Comparison of ENCODE assay signal across 3 cellular contexts in genomic region chr2:202610367-202610766, GRCh38.
TF ChIP-seq lines count a peak whose summit lies in the region.

No MANE protein-coding gene starts in this region.

TF ChIP-seq in SK-N-SH, 30 proteins besides CTCF, POLR2A, EP300 and RAD21:
- TF ChIP-seq EZH2phosphoT487 (IDR thresholded peaks at IDR 0.05; ENCODE audit: borderline replicate concordance, low read depth): no peak
- peak; percentile 38 for TF ChIP-seq PBX3 (IDR thresholded peaks at IDR 0.05)

TF ChIP-seq in SK-N-SH treated with all-trans-retinoic acid at 6 μM for 48 hours, 23 proteins besides CTCF, POLR2A, EP300 and RAD21:
- TF ChIP-seq BACH2 (CRISPR knock-in tag; IDR thresholded peaks at IDR 0.05; ENCODE audit: borderline replicate concordance): no peak
- TF ChIP-seq ZFP3 (CRISPR knock-in tag; IDR thresholded peaks at IDR 0.05): no peak
- no peak for TF ChIP-seq RARB (CRISPR knock-in tag; IDR thresholded peaks at IDR 0.05)
- no peak for TF ChIP-seq CREB5 (CRISPR knock-in tag; IDR thresholded peaks at IDR 0.05; ENCODE audit: low read depth)
- no peak for TF ChIP-seq PATZ1 (CRISPR knock-in tag; IDR thresholded peaks at IDR 0.05; ENCODE audit: borderline replicate concordance)
- no peak for TF ChIP-seq CSDC2 (CRISPR knock-in tag; IDR thresholded peaks at IDR 0.05)
- no peak for TF ChIP-seq TSHZ2 (CRISPR knock-in tag; IDR thresholded peaks at IDR 0.05)
- TF ChIP-seq ISL1 (CRISPR knock-in tag; IDR thresholded peaks at IDR 0.05): no peak
- TF ChIP-seq SNAI2 (CRISPR knock-in tag; IDR thresholded peaks at IDR 0.05): no peak
- no peak for TF ChIP-seq ZNF565 (CRISPR knock-in tag; conservative IDR thresholded peaks at IDR 0.05; ENCODE audit: low read depth)
- TF ChIP-seq PPARA (CRISPR knock-in tag; IDR thresholded peaks at IDR 0.05; ENCODE audit: borderline replicate concordance): no peak
- no peak for TF ChIP-seq GLIS3 (CRISPR knock-in tag; IDR thresholded peaks at IDR 0.05)
- no peak for TF ChIP-seq ARNTL (CRISPR knock-in tag; IDR thresholded peaks at IDR 0.05; ENCODE audit: borderline replicate concordance, low read depth)
- no peak for TF ChIP-seq OSR1 (CRISPR knock-in tag; IDR thresholded peaks at IDR 0.05)
- TF ChIP-seq ESRRG (CRISPR knock-in tag; IDR thresholded peaks at IDR 0.05): no peak
- no peak for TF ChIP-seq TCF4 (CRISPR knock-in tag; IDR thresholded peaks at IDR 0.05; ENCODE audit: borderline replicate concordance)
- no peak for TF ChIP-seq ZFP30 (CRISPR knock-in tag; IDR thresholded peaks at IDR 0.05)
- TF ChIP-seq POU6F1 (CRISPR knock-in tag; IDR thresholded peaks at IDR 0.05; ENCODE audit: borderline replicate concordance, low read depth): no peak

TF ChIP-seq in GM12878, 131 proteins besides CTCF, POLR2A, EP300 and RAD21:
- no peak for TF ChIP-seq HCFC1 (IDR thresholded peaks at IDR 0.05; ENCODE audit: low read length)
- no peak for TF ChIP-seq HDAC2 (IDR thresholded peaks at IDR 0.05)
- TF ChIP-seq LARP7 (IDR thresholded peaks at IDR 0.05): no peak
- TF ChIP-seq DPF2 (IDR thresholded peaks at IDR 0.05): no peak
- no peak for TF ChIP-seq MTA2 (IDR thresholded peaks at IDR 0.05; ENCODE audit: low read depth)
- no peak for TF ChIP-seq PKNOX1 (IDR thresholded peaks at IDR 0.05)
- TF ChIP-seq SUZ12 (IDR thresholded peaks at IDR 0.05; ENCODE audit: unreplicated experiment): no peak
- no peak for TF ChIP-seq RUNX3 (IDR thresholded peaks at IDR 0.05; ENCODE audit: low read length)
- TF ChIP-seq POLR2AphosphoS5 (IDR thresholded peaks at IDR 0.05; ENCODE audit: low read length): no peak
- no peak for TF ChIP-seq CEBPB (IDR thresholded peaks at IDR 0.05; ENCODE audit: borderline replicate concordance in 1 of 2, low read depth in 2 of 2, low read length in 2 of 2)
- no peak for TF ChIP-seq PBX3 (IDR thresholded peaks at IDR 0.05; ENCODE audit: insufficient replicate concordance, low read depth, low read length)
TF ChIP-seq in GM12878: peak in this region for 0.
